ENCODE assay signal across 1 cellular context in the genomic region with DNA sequence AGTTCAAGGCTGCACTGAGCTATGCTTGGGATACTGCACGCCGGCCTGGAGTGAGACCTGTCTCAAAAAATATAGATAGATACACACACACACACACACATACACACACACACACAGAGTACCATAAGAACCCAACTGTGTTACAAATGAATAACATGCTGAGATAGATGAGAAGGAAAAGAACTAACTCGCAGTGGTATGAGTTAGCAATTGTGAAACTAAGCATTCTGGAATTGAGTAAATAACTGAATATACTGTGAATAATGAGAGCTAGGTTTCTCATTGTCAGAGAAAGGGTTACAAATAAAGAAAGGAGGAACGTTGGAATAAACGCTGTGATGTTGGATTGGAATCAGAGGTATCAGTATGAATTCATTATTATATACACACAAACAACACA.
TF ChIP-seq lines count a peak whose summit lies in the region.

No MANE protein-coding gene starts in this region.

TF ChIP-seq in HepG2, 621 proteins besides CTCF, POLR2A, EP300 and RAD21 (continued from another document):
- TF ChIP-seq NFATC3 (CRISPR knock-in tag; IDR thresholded peaks at IDR 0.05), result no peak
- no peak for TF ChIP-seq GMEB2 (CRISPR knock-in tag; IDR thresholded peaks at IDR 0.05; ENCODE audit: low read depth)
- no peak for TF ChIP-seq THAP8 (CRISPR knock-in tag; IDR thresholded peaks at IDR 0.05; ENCODE audit: borderline replicate concordance)
- TF ChIP-seq ZNF207 (IDR thresholded peaks at IDR 0.05; ENCODE audit: borderline replicate concordance), result no peak
- no peak for TF ChIP-seq CBX1 (IDR thresholded peaks at IDR 0.05; ENCODE audit: low read depth)
- TF ChIP-seq ZNF879 (CRISPR knock-in tag; IDR thresholded peaks at IDR 0.05), result no peak
- TF ChIP-seq ZMYM3 (CRISPR knock-in tag; IDR thresholded peaks at IDR 0.05), result no peak
- TF ChIP-seq SMAD1 (CRISPR knock-in tag; IDR thresholded peaks at IDR 0.05; ENCODE audit: borderline replicate concordance, low read depth), result no peak
- TF ChIP-seq ZNF83 (CRISPR knock-in tag; IDR thresholded peaks at IDR 0.05; ENCODE audit: borderline replicate concordance), result no peak
- TF ChIP-seq ZNF10 (CRISPR knock-in tag; IDR thresholded peaks at IDR 0.05; ENCODE audit: borderline replicate concordance, low read depth), result no peak
TF ChIP-seq in HepG2: peak in this region for 0.
